Comparison of ENCODE assay signal across 11 cellular contexts in the genomic region with DNA sequence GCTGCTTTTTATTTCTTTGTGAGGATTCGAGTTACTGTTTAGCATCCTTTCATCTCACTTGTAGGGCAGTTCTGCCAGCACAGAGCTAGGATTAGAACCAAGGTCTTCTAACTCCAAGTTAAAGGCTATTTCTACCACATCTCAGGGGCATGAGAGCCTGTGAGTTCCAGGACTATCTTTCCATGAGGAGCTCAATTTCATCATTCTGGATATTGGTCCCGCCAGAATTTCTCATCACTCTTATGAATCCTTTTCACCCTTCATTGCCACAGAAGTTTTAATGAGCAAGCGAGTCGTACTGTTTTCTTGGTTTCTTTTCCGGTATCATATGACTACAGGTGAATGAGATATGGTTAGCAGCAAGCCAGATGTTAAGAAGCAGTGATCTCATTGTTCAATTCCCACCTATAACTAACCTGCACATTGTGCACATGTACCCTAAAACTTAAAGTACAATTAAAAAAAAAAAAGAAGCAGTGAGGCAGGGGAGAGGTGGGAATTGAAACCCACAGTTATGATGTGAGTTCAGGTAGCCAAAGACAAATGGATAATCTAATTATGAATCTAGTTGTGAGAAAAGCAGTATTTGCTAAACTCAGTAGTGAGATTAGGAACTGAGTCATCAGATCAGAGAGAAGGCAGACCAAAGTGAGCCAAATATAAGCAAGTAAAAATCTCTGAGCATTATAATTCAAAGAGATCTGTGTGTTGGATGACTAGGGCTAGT.
DNase-seq lines count a peak whose midpoint lies in the region; ATAC-seq lines count a peak whose summit lies in the region.
"Had no signal": no experiment of that assay in that cellular context is flagged by ENCODE, and none has a peak within 500 bp of the region (broad histone marks: within the 10 kb centered on the region; RNA-seq: fewer than 3 reads in every experiment).

No MANE protein-coding gene starts in this region.

- no peak for DNase-seq in activated naive CD4-positive, alpha-beta T cell treated with anti-CD3 and anti-CD28 coated beads for 36 hours
- DNase-seq in activated gamma-delta T cell (lab: John Stamatoyannopoulos, UW) (no peak), EL (no peak)
- DNase-seq in effector CD4-positive, alpha-beta T cell, result no peak
- DNase-seq: activated CD4-positive, alpha-beta T cell treated with anti-CD3 and anti-CD28 coated beads, Interleukin-2, amount 50 U/mL, for 48 hours; naive B cell; OCI-M1 had no signal

- H3K9me3 Mint-ChIP-seq in activated naive CD4-positive, alpha-beta T cell treated with anti-CD3 and anti-CD28 coated beads, Interleukin-2, amount 50 U/mL, for 24 hours, result no peaks in the 10 kb centered on the region
- H3K9me3 Mint-ChIP-seq in activated naive CD4-positive, alpha-beta T cell treated with anti-CD3 and anti-CD28 coated beads for 36 hours, result no peaks in the 10 kb centered on the region
- H3K9me3 Mint-ChIP-seq in stimulated activated memory B cell treated with anti-CD40 and anti-IgM and Interleukin-4, amounts not matched to agents 10 μg/mL and 1 μg/mL and 100 μg/mL, for 72 hours, result no peaks in the 10 kb centered on the region
- H3K9me3 Mint-ChIP-seq: naive B cell had no signal

- intact Hi-C loops in activated naive CD4-positive, alpha-beta T cell treated with anti-CD3 and anti-CD28 coated beads for 36 hours (cut with micrococcal nuclease), result loop anchor here (1.0 to 10.0 kb wide), 14 partner anchors 14 to 1265 kb away; a partner anchor contains a TSS

- no peaks in the 10 kb centered on the region for H3K36me3 Mint-ChIP-seq in activated naive CD4-positive, alpha-beta T cell treated with anti-CD3 and anti-CD28 coated beads, Interleukin-2, amount 50 U/mL, for 24 hours
- H3K36me3 Mint-ChIP-seq in activated naive CD4-positive, alpha-beta T cell treated with anti-CD3 and anti-CD28 coated beads for 36 hours (ENCODE audit: low read depth), result no peaks in the 10 kb centered on the region
- H3K36me3 Mint-ChIP-seq in stimulated activated memory B cell treated with anti-CD40 and anti-IgM and Interleukin-4, amounts not matched to agents 10 μg/mL and 1 μg/mL and 100 μg/mL, for 72 hours, result no peaks in the 10 kb centered on the region
- H3K36me3 Mint-ChIP-seq: naive B cell had no signal

- H3K4me1 Mint-ChIP-seq in activated naive CD4-positive, alpha-beta T cell treated with anti-CD3 and anti-CD28 coated beads, Interleukin-2, amount 50 U/mL, for 24 hours, result peaks cover 24% of the 10 kb centered on the region
- H3K4me1 Mint-ChIP-seq in activated naive CD4-positive, alpha-beta T cell treated with anti-CD3 and anti-CD28 coated beads for 36 hours (ENCODE audit: low read depth), result peaks cover 33% of the 10 kb centered on the region
- H3K4me1 Mint-ChIP-seq in stimulated activated memory B cell treated with anti-CD40 and anti-IgM and Interleukin-4, amounts not matched to agents 10 μg/mL and 1 μg/mL and 100 μg/mL, for 72 hours, result peaks cover 50% of the 10 kb centered on the region

- CTCF ChIA-PET in activated naive CD4-positive, alpha-beta T cell treated with anti-CD3 and anti-CD28 coated beads for 36 hours (lab: Charles Lee), result interaction anchor here (0.7 to 5.6 kb wide), 4 partner anchors 13 to 283 kb away, joined by 3 to 43 read pairs (median 5); no protein-coding TSS in a partner anchor

- H3K27ac Mint-ChIP-seq in activated naive CD4-positive, alpha-beta T cell treated with anti-CD3 and anti-CD28 coated beads, Interleukin-2, amount 50 U/mL, for 24 hours, result peak overlapping the region; percentile 12
- no peak overlapping the region for H3K27ac Mint-ChIP-seq in activated naive CD4-positive, alpha-beta T cell treated with anti-CD3 and anti-CD28 coated beads for 36 hours
- H3K27ac Mint-ChIP-seq in stimulated activated memory B cell treated with anti-CD40 and anti-IgM and Interleukin-4, amounts not matched to agents 10 μg/mL and 1 μg/mL and 100 μg/mL, for 72 hours, result peak overlapping the region; percentile 69

- H3K4me3 Mint-ChIP-seq in activated naive CD4-positive, alpha-beta T cell treated with anti-CD3 and anti-CD28 coated beads, Interleukin-2, amount 50 U/mL, for 24 hours, result no peak overlapping the region
- no peak overlapping the region for H3K4me3 Mint-ChIP-seq in activated naive CD4-positive, alpha-beta T cell treated with anti-CD3 and anti-CD28 coated beads for 36 hours
- H3K4me3 Mint-ChIP-seq in stimulated activated memory B cell treated with anti-CD40 and anti-IgM and Interleukin-4, amounts not matched to agents 10 μg/mL and 1 μg/mL and 100 μg/mL, for 72 hours, result no peak overlapping the region
- H3K4me3 Mint-ChIP-seq: naive B cell had no signal

- ATAC-seq in GM21717 (IDR thresholded peaks at IDR 0.05; ENCODE audit: unreplicated experiment), result peak; percentile 92
- ATAC-seq in HG03280 (IDR thresholded peaks at IDR 0.05; ENCODE audit: unreplicated experiment), result peak; percentile 92
- peak; percentile 76 for ATAC-seq in stimulated activated memory B cell treated with anti-CD40 and anti-IgM and Interleukin-4, amounts not matched to agents 10 μg/mL and 1 μg/mL and 100 μg/mL, for 72 hours

- no peaks in the 10 kb centered on the region for H3K27me3 Mint-ChIP-seq in activated naive CD4-positive, alpha-beta T cell treated with anti-CD3 and anti-CD28 coated beads, Interleukin-2, amount 50 U/mL, for 24 hours
- peaks cover 13% of the 10 kb centered on the region for H3K27me3 Mint-ChIP-seq in activated naive CD4-positive, alpha-beta T cell treated with anti-CD3 and anti-CD28 coated beads for 36 hours (ENCODE audit: low read depth)
- no peaks in the 10 kb centered on the region for H3K27me3 Mint-ChIP-seq in stimulated activated memory B cell treated with anti-CD40 and anti-IgM and Interleukin-4, amounts not matched to agents 10 μg/mL and 1 μg/mL and 100 μg/mL, for 72 hours
- H3K27me3 Mint-ChIP-seq: naive B cell had no signal
